In the genomic region with DNA sequence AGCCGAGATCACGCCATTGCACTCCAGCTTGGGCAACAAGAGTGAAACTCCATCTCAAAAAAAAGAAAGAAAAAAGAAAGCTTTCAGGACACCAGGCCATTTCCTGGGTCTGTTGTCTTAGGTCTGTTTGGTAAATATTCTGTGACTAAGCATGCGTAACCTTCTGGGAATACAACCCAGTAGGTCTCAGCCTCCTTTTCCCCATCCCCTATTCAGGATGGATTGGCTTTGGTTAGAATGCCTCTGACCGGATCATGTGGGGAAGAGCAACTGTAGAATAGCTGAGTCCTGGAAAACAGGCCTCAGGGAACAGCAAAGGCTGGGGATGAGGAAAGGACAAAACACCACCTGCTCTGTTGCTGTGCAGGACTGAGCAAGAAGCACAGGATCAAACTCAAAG, we compare ENCODE assay signal across 10 cellular contexts. TPM values are rescaled to one million over a fixed set of nuclear protein-coding genes. Genes with fewer than 3 reads are reported as not detected.
DNase-seq lines count a peak whose midpoint lies in the region; ATAC-seq, FAIRE-seq and TF ChIP-seq lines count a peak whose summit lies in the region.
"Had no signal": no experiment of that assay in that cellular context is flagged by ENCODE, and none has a peak within 500 bp of the region (broad histone marks: within the 10 kb centered on the region; RNA-seq: fewer than 3 reads in every experiment).

No MANE protein-coding gene starts in this region.

- H4K20me1 ChIP-seq in HepG2 (ENCODE audit: insufficient read depth, low read length): no peaks in the 10 kb centered on the region

- H3K4me3 Mint-ChIP-seq in activated naive CD8-positive, alpha-beta T cell treated with anti-CD3 and anti-CD28 coated beads for 36 hours: peak overlapping the region; percentile 40

- POLR2A ChIA-PET in HepG2 (lab: Yijun Ruan, JAX): no interaction called here

- BruUV-seq in HepG2 (replicated peaks; lab: Mats Ljungman, UMichigan): no TSS peak

- no peak overlapping the region for H3K27ac ChIP-seq in HepG2 (ENCODE audit: extremely low read length, insufficient read depth, low read length)
- no peak overlapping the region for H3K27ac ChIP-seq in right lobe of liver
- H3K27ac ChIP-seq in muscle layer of duodenum (ENCODE audit: low read length): peak overlapping the region; percentile 76

- H3K36me3 ChIP-seq in HepG2 (replicated peaks in 1 of 2; ENCODE audit: control insufficient read depth in 1 of 2, insufficient read depth in 2 of 2, low read length in 2 of 2): no peaks in the 10 kb centered on the region
- H3K36me3 ChIP-seq in right lobe of liver: peaks cover 0 to under 1% (median 0%) of the 10 kb centered on the region in 4 donors
- H3K36me3 ChIP-seq in muscle layer of duodenum (ENCODE audit: control insufficient read depth in 1 of 2, insufficient read depth in 2 of 2, low read length in 2 of 2): peaks cover 0 to under 1% of the 10 kb centered on the region in 2 donors

- H3K27me3 ChIP-seq in HepG2 (ENCODE audit: control insufficient read depth in 1 of 2, insufficient read depth in 2 of 2, low read length in 2 of 2): no peaks in the 10 kb centered on the region; a peak in 1 of 5 replicates
- no peaks in the 10 kb centered on the region for H3K27me3 ChIP-seq in right lobe of liver
- H3K27me3 ChIP-seq in muscle layer of duodenum (ENCODE audit: low read depth, low read length): no peaks in the 10 kb centered on the region

- peak overlapping the region; percentile 98 for H3K27ac Mint-ChIP-seq in activated naive CD8-positive, alpha-beta T cell treated with anti-CD3 and anti-CD28 coated beads for 36 hours

- H3K9ac ChIP-seq in HepG2 (ENCODE audit: insufficient read depth, low read depth, low read length): no peak overlapping the region

- no peaks in the 10 kb centered on the region for H3K9me3 ChIP-seq in HepG2 (ENCODE audit: low read length)
- H3K9me3 ChIP-seq in right lobe of liver: no peaks in the 10 kb centered on the region
- H3K9me3 ChIP-seq in muscle layer of duodenum (ENCODE audit: control insufficient read depth in 1 of 2, low read length in 2 of 2): no peaks in the 10 kb centered on the region

- CTCF ChIA-PET in HepG2 (lab: Yijun Ruan, JAX; ENCODE audit: low intra/inter-chr PET ratio, low total read pairs): no interaction called here

- intact Hi-C loops in HepG2 (cut with micrococcal nuclease; ENCODE audit: unreplicated experiment): loop anchor here (5.0 kb wide), 1 partner anchor 144 kb away; a partner anchor contains a TSS
- intact Hi-C loops in right lobe of liver (cut with DNase I): no loop called here

- H3K79me2 ChIP-seq in HepG2 (ENCODE audit: insufficient read depth, low read length): peaks cover 14% of the 10 kb centered on the region

- no peak overlapping the region for H3K4me3 ChIP-seq in HepG2 (replicated peaks in 1 of 3; ENCODE audit: insufficient read depth in 1 of 3, low read depth in 2 of 3, low read length in 3 of 3)
- no peak overlapping the region for H3K4me3 ChIP-seq in right lobe of liver
- H3K4me3 ChIP-seq in muscle layer of duodenum (ENCODE audit: low read depth in 1 of 2, low read length in 2 of 2): no peak overlapping the region

- ATAC-seq in HepG2 (no peak), right lobe of liver (no peak)

- TF ChIP-seq EP300 in HepG2 (IDR thresholded peaks at IDR 0.05; ENCODE audit: low read depth in 2 of 2, low read length in 2 of 2) (no peak), HepG2 (CRISPR knock-in tag; IDR thresholded peaks at IDR 0.05; ENCODE audit: borderline replicate concordance) (no peak)

- H3K4me1 Mint-ChIP-seq in activated naive CD8-positive, alpha-beta T cell treated with anti-CD3 and anti-CD28 coated beads for 36 hours: peaks cover 25% of the 10 kb centered on the region

- no peak overlapping the region for H2AFZ ChIP-seq in HepG2 (ENCODE audit: low read length)

- no peaks in the 10 kb centered on the region for H3K9me3 Mint-ChIP-seq in activated naive CD8-positive, alpha-beta T cell treated with anti-CD3 and anti-CD28 coated beads for 36 hours

- no peak for TF ChIP-seq RAD21 in HepG2 (CRISPR knock-in tag; IDR thresholded peaks at IDR 0.05)

- 56% methylated on average over 4 of the region's 4 CpGs for WGBS in HepG2 (ENCODE audit: low lambda C conversion rate)
- whole genome bisulfite sequencing in right lobe of liver (ENCODE audit: insufficient coverage, low coverage, low lambda C conversion rate, missing lambda C conversion rate): 100% methylated on average over 3 of the region's 4 CpGs

- peak overlapping the region; percentile 9; the same call in 1 of the 2 replicates for H3K4me2 ChIP-seq in HepG2 (ENCODE audit: low read depth, low read length)

- in situ Hi-C loops in HepG2 (cut with HindIII; ENCODE audit: extremely low pct_ligation_motif_present, low pct_unique_long_range_greater_than_20kb): no loop called here

- TF ChIP-seq CTCF in HepG2 (CRISPR knock-in tag; IDR thresholded peaks at IDR 0.05) (no peak), right lobe of liver (IDR thresholded peaks at IDR 0.05) (no peak)

- peaks cover 6% of the 10 kb centered on the region for H3K36me3 Mint-ChIP-seq in activated naive CD8-positive, alpha-beta T cell treated with anti-CD3 and anti-CD28 coated beads for 36 hours

- TF ChIP-seq POLR2A in HepG2 (IDR thresholded peaks at IDR 0.05; ENCODE audit: insufficient read depth in 1 of 2, low read depth in 2 of 2, low read length in 2 of 2) (no peak), right lobe of liver (IDR thresholded peaks at IDR 0.05) (no peak)

- no peak for DNase-seq in HepG2 (ENCODE audit: low spot score)
- no peak for DNase-seq in right lobe of liver
- DNase-seq in activated naive CD8-positive, alpha-beta T cell treated with anti-CD3 and anti-CD28 coated beads for 36 hours: no peak
- no peak for DNase-seq in OCI-M1 (lab: John Stamatoyannopoulos, UW)
- DNase-seq in globus pallidus (ENCODE audit: low spot score): no peak
- no peak for DNase-seq in NCI-H1694 (lab: John Stamatoyannopoulos, UW)
- no peak for DNase-seq in stimulated activated CD4-positive, alpha-beta T cell treated with anti-CD3 and anti-CD28 coated beads, Interleukin-1b, Interleukin-23, amount 100 ng/mL, for 48 hours
- DNase-seq: NCI-H1436 had no signal

- H3K27me3 Mint-ChIP-seq in activated naive CD8-positive, alpha-beta T cell treated with anti-CD3 and anti-CD28 coated beads for 36 hours: no peaks in the 10 kb centered on the region

- H3K4me1 ChIP-seq in HepG2 (ENCODE audit: insufficient read depth, low read length) (peaks cover 36% of the 10 kb centered on the region), right lobe of liver (peaks cover 0 to 7% (median 0%) of the 10 kb centered on the region in 4 donors), muscle layer of duodenum (ENCODE audit: control insufficient read depth in 1 of 2, insufficient read depth in 2 of 2, low read length in 2 of 2) (peaks cover 3 to 8% of the 10 kb centered on the region in 2 donors)

- FAIRE-seq in HepG2 (lab: Jason Lieb, UNC): no peak
- FAIRE-seq: RCC 7860 had no signal

TF ChIP-seq in HepG2, 621 proteins besides CTCF, POLR2A, EP300 and RAD21:
- TF ChIP-seq SIX4 (CRISPR knock-in tag; IDR thresholded peaks at IDR 0.05) (no peak), ELF3 (CRISPR knock-in tag; IDR thresholded peaks at IDR 0.05) (0 out of 2 replicates have a peak, but pooled peaks have one; percentile 14), MAFK (conservative IDR thresholded peaks at IDR 0.05 in 1 of 2, IDR thresholded peaks at IDR 0.05 in 1 of 2; ENCODE audit: low read length in 2 of 2) (0 out of 4 replicates have a peak, but pooled peaks of 1 of the 2 experiments have one; percentile 25), SAP130 (CRISPR knock-in tag; IDR thresholded peaks at IDR 0.05; ENCODE audit: low read depth) (0 out of 2 replicates have a peak, but pooled peaks have one; percentile 8), FOSL2 (CRISPR knock-in tag; IDR thresholded peaks at IDR 0.05) (0 out of 2 replicates have a peak, but pooled peaks have one; percentile 10), ZNF225 (CRISPR knock-in tag; IDR thresholded peaks at IDR 0.05) (no peak), PPARG (CRISPR knock-in tag; conservative IDR thresholded peaks at IDR 0.05) (no peak), FOXP1 (IDR thresholded peaks at IDR 0.05) (no peak), FOXP1 (CRISPR knock-in tag; IDR thresholded peaks at IDR 0.05) (peak; percentile 23; the same call in 1 of the 2 replicates)

RNA-seq across cellular contexts. Expression of a gene that starts 1.6 kb away (rescaled TPM):
- total RNA-seq in HepG2 (2016; rRNA removed; fragmentation: Illumina TruSeq; extraction: Trizol) (24.4 and 36.9 TPM in 2 replicates), right lobe of liver (1 to 10 TPM; 5.2 to 8.4 (median 7.0) TPM)
- 7.1 and 7.4 TPM in 2 replicates for total RNA-seq in HepG2 (2016; cell fraction: cytosol; rRNA removed; fragmentation: Illumina TruSeq; extraction: Trizol; ENCODE audit: low read depth)
- total RNA-seq in HepG2 (2016; cell fraction: insoluble cytoplasmic fraction; rRNA removed; fragmentation: Illumina TruSeq; extraction: Trizol): 26.6 and 35.1 TPM in 2 replicates
- 9.5 and 9.9 TPM in 2 replicates for total RNA-seq in HepG2 (2016; cell fraction: membrane; rRNA removed; fragmentation: Illumina TruSeq; extraction: Trizol)
- 13.4 and 14.5 TPM in 2 replicates for total RNA-seq in HepG2 (2016; cell fraction: nucleus; rRNA removed; fragmentation: Illumina TruSeq; extraction: Trizol)
- polyA plus RNA-seq in HepG2 (2011; rRNA removed): 14.4 TPM in 2 replicates
- 9.9 and 15.6 TPM in 2 replicates for polyA plus RNA-seq in HepG2 (2011; cell fraction: cytosol; rRNA removed)
- 2.6 and 4.0 TPM in 2 replicates for polyA plus RNA-seq in HepG2 (2011; cell fraction: nucleus; rRNA removed)
- polyA plus RNA-seq in HepG2 (2012): 22.1 and 23.8 TPM in 2 replicates
- 11.7 and 12.3 TPM in 2 replicates for polyA plus RNA-seq in HepG2 (2016; cell fraction: cytosol; fragmentation: Illumina TruSeq; extraction: Trizol; ENCODE audit: low read depth)
- 64.8 and 71.4 TPM in 2 replicates for polyA plus RNA-seq in HepG2 (2016; cell fraction: insoluble cytoplasmic fraction; fragmentation: Illumina TruSeq; extraction: Trizol; ENCODE audit: low read depth)
- 12.5 and 13.1 TPM in 2 replicates for polyA plus RNA-seq in HepG2 (2016; cell fraction: membrane; fragmentation: Illumina TruSeq; extraction: Trizol; ENCODE audit: low read depth)
- 26.6 and 28.1 TPM in 2 replicates for polyA plus RNA-seq in HepG2 (2016; cell fraction: nucleus; fragmentation: Illumina TruSeq; extraction: Trizol; ENCODE audit: insufficient read depth, low read depth)
- 5.0 and 7.5 TPM in 2 replicates for polyA minus RNA-seq in HepG2 (2011; rRNA and poly(A)+ RNA removed; ENCODE audit: low replicate concordance)
- 5.8 and 6.1 TPM in 2 replicates for polyA minus RNA-seq in HepG2 (2011; cell fraction: cytosol; rRNA and poly(A)+ RNA removed)
- polyA minus RNA-seq in HepG2 (2011; cell fraction: nucleus; rRNA and poly(A)+ RNA removed): 7.0 and 10.1 TPM in 2 replicates
- total RNA-seq in activated naive CD8-positive, alpha-beta T cell treated with anti-CD3 and anti-CD28 coated beads for 36 hours: 10 to 100 TPM; 42.6 to 45.4 TPM
